Comparison of ENCODE assay signal across 26 cellular contexts in the genomic region with DNA sequence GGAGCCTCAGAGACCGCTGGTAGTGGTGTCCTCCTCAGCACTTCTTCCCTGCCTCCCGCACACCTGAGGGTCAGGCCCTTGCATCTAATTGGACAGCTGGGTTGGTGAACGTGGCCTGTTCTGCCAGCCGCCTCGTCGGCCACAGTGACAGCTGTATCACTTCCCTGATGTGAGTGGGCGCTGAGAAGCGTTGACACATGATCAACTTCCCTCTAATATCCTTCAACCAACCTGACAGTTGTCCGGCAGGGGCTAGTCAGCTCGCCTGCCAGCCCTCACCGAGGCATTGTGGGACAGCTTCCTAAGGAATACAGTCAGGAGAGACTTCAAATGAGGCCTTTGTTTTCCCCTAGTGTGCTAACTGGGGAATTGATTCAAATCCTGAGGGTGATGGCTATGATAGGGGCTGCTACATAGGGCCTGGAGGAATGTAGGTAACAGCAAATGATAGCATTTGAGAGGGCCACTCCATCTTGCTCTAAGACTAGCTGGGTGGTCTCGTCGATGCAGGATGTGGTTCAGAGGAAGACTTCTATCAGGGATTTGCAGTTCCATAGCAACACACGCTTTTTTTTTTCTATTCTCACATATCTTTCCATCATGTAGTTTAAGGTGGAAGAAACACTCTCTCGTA.
A peak's percentile ranks its signal among the peaks of the same experiment; 100 is the strongest.
DNase-seq lines count a peak whose midpoint lies in the region; ATAC-seq and TF ChIP-seq lines count a peak whose summit lies in the region.
"Had no signal": no experiment of that assay in that cellular context is flagged by ENCODE, and none has a peak within 500 bp of the region (broad histone marks: within the 10 kb centered on the region; RNA-seq: fewer than 3 reads in every experiment).

No MANE protein-coding gene starts in this region.

- peak overlapping the region; percentile 99 for H4K91ac ChIP-seq in mesenchymal stem cell (ENCODE audit: low read length)

- DNase-seq in GM23248, result no peak
- peak; percentile 26 for DNase-seq in SK-N-DZ (ENCODE audit: low spot score)
- peak; percentile 16 for DNase-seq in mesenchymal stem cell
- DNase-seq in sigmoid colon, result peak; percentile 56
- DNase-seq in NCI-H748 treated with DMSO at 0.1 percent for 48 hours (lab: John Stamatoyannopoulos, UW), result no peak
- no peak for DNase-seq in glomerular visceral epithelial cell (ENCODE audit: extremely low spot score)
- DNase-seq in GF-D8 (lab: John Stamatoyannopoulos, UW), result no peak
- DNase-seq: activated CD4-positive, alpha-beta T cell treated with anti-CD3 and anti-CD28 coated beads, Interleukin-2, amount 50 U/mL, for 1 hour; CD4-positive, CD25-positive, alpha-beta regulatory T cell; DMS 273 treated with DMSO at 0.1 percent for 48 hours; effector CD4-positive, alpha-beta T cell; erythroblast; foreskin fibroblast; kidney; NCI-H1092; NCI-H2029; NCI-H226; nephron progenitor cell; SHP77 treated with DMSO at 0.1 percent for 48 hours; spleen; stimulated activated CD4-positive, alpha-beta T cell treated with anti-CD3 and anti-CD28 coated beads, Interleukin-4, amount 100 ng/mL, for 1 hour; stimulated activated naive CD4-positive, alpha-beta T cell treated with Interleukin-2 at 50 U/mL for 16 hours had no signal

- H3K4me1 ChIP-seq in GM23248 (ENCODE audit: insufficient read depth) (peaks cover 16% of the 10 kb centered on the region), mesenchymal stem cell (ENCODE audit: control insufficient read depth, insufficient read depth, low read depth, low read length) (peaks cover 11% of the 10 kb centered on the region), sigmoid colon (peaks cover 0 to 18% (median 12%) of the 10 kb centered on the region in 4 donors)

- H3K9me3 ChIP-seq in GM23248 (ENCODE audit: low read depth), result no peaks in the 10 kb centered on the region
- H3K9me3 ChIP-seq in mesenchymal stem cell (ENCODE audit: control insufficient read depth, low read length), result no peaks in the 10 kb centered on the region
- no peaks in the 10 kb centered on the region for H3K9me3 ChIP-seq in sigmoid colon
- H3K9me3 ChIP-seq: spleen, thoracic aorta had no signal

- peaks cover 8% of the 10 kb centered on the region for H3F3A ChIP-seq in GM23248 (ENCODE audit: insufficient read depth)

- TF ChIP-seq EP300 in sigmoid colon (IDR thresholded peaks at IDR 0.05), result no peak

- no peak overlapping the region for H2BK5ac ChIP-seq in mesenchymal stem cell (ENCODE audit: low read depth, low read length, poor library complexity, severe bottlenecking)

- TF ChIP-seq CTCF in sigmoid colon (IDR thresholded peaks at IDR 0.05), result no peak

- no peak overlapping the region for H3K27ac ChIP-seq in GM23248
- no peak overlapping the region for H3K27ac ChIP-seq in mesenchymal stem cell (ENCODE audit: low read length, poor library complexity, severe bottlenecking)
- H3K27ac ChIP-seq in sigmoid colon, result no peak overlapping the region
- H3K27ac ChIP-seq: spleen, thoracic aorta, VCaP had no signal

- peak overlapping the region; percentile 67 to 95 for H3K4ac ChIP-seq in mesenchymal stem cell (ENCODE audit: low read depth in 1 of 2, low read length in 2 of 2)

- peak overlapping the region; percentile 98 to 100 for H2BK12ac ChIP-seq in mesenchymal stem cell (ENCODE audit: low read length in 2 of 2)

- in situ Hi-C loops in GM23248 (cut with MboI), result no loop called here

- peak overlapping the region in 1 of 2 experiments; percentile 46 for H3K23ac ChIP-seq in mesenchymal stem cell (ENCODE audit: low read length in 2 of 2)

- H4K20me1 ChIP-seq in GM23248 (ENCODE audit: insufficient read depth), result no peaks in the 10 kb centered on the region

- peak overlapping the region; percentile 84 for H2BK15ac ChIP-seq in mesenchymal stem cell (ENCODE audit: low read depth, poor library complexity, severe bottlenecking)

- H3K9me2 ChIP-seq in GM23248 (ENCODE audit: insufficient read depth), result no peaks in the 10 kb centered on the region

- intact Hi-C loops in sigmoid colon (cut with DNase I), result no loop called here

- H3K4me3 ChIP-seq in GM23248 (no peak overlapping the region), mesenchymal stem cell (ENCODE audit: insufficient read depth in 1 of 2, low read depth in 1 of 2, low read length in 2 of 2) (no peak overlapping the region), sigmoid colon (no peak overlapping the region)
- H3K4me3 ChIP-seq: spleen, thoracic aorta had no signal

- H2AK5ac ChIP-seq in mesenchymal stem cell (ENCODE audit: low read length, severe bottlenecking), result peak overlapping the region; percentile 84

- H3K27me3 ChIP-seq in GM23248 (replicated peaks; ENCODE audit: insufficient read depth) (no peaks in the 10 kb centered on the region), mesenchymal stem cell (ENCODE audit: control insufficient read depth in 1 of 2, insufficient read depth in 1 of 2, low read length in 2 of 2) (no peaks in the 10 kb centered on the region), sigmoid colon (no peaks in the 10 kb centered on the region)
- H3K27me3 ChIP-seq: spleen had no signal

- H3K4me2 ChIP-seq in GM23248 (ENCODE audit: unreplicated experiment) (no peak overlapping the region), mesenchymal stem cell (ENCODE audit: low read length, poor library complexity, severe bottlenecking) (no peak overlapping the region)

- no peaks in the 10 kb centered on the region for H3K36me3 ChIP-seq in GM23248 (ENCODE audit: low read depth)
- peaks cover 0 to 20% of the 10 kb centered on the region in 2 experiments for H3K36me3 ChIP-seq in mesenchymal stem cell (ENCODE audit: control insufficient read depth in 1 of 2, insufficient read depth in 2 of 2, low read depth in 1 of 2, low read length in 2 of 2)
- no peaks in the 10 kb centered on the region for H3K36me3 ChIP-seq in sigmoid colon
- H3K36me3 ChIP-seq: spleen, thoracic aorta had no signal

- H4K8ac ChIP-seq in mesenchymal stem cell (ENCODE audit: low read length), result peak overlapping the region; percentile 91

- TF ChIP-seq POLR2A in sigmoid colon (IDR thresholded peaks at IDR 0.05), result no peak

- H2AFZ ChIP-seq in GM23248 (peak overlapping the region; percentile 48; the same call in 1 of the 2 replicates), mesenchymal stem cell (ENCODE audit: low read depth, low read length) (peak overlapping the region; percentile 3)

- H3K79me2 ChIP-seq in GM23248 (ENCODE audit: insufficient read depth), result no peaks in the 10 kb centered on the region

- no peaks in the 10 kb centered on the region for H3K79me1 ChIP-seq in mesenchymal stem cell (replicated peaks; ENCODE audit: low read length, poor library complexity, severe bottlenecking)

- H3K14ac ChIP-seq in mesenchymal stem cell (ENCODE audit: low read length in 2 of 2), result peak overlapping the region in 1 of 2 experiments; percentile 38

- H2BK120ac ChIP-seq in mesenchymal stem cell (ENCODE audit: low read depth, low read length), result peak overlapping the region; percentile 75

- ATAC-seq in GM21390 (IDR thresholded peaks at IDR 0.05; ENCODE audit: unreplicated experiment), result no peak
- ATAC-seq: activated T-helper 17 cell treated with anti-CD3 and anti-CD28 coated beads, Interleukin-2, amount 50 U/mL, for 72 hours had no signal

- 93 to 96% methylated on average over 15 of the region's 15 CpGs for WGBS in GM23248 (ENCODE audit: low coverage in 1 of 2, low lambda C conversion rate in 2 of 2, missing lambda C conversion rate in 2 of 2), 2 experiments
- 76% methylated on average over 13 of the region's 15 CpGs for WGBS in mesenchymal stem cell
- WGBS in sigmoid colon, 2 donors, result 75 to 86% methylated on average over 15 of the region's 15 CpGs

- H3K9ac ChIP-seq in GM23248, result no peak overlapping the region
- no peak overlapping the region for H3K9ac ChIP-seq in mesenchymal stem cell (ENCODE audit: low read length)

- H3K18ac ChIP-seq in mesenchymal stem cell (ENCODE audit: low read depth in 1 of 2, low read length in 2 of 2), result peak overlapping the region; percentile 40 to 92

Comparison
In these comparisons a context has a peak if more than half of its experiments do, and no peak if none do; other contexts are left out.
1. DNase-seq: peak in SK-N-DZ (single experiment), mesenchymal stem cell (single experiment) and sigmoid colon (single experiment); none in GM23248 (single experiment), NCI-H748 treated with DMSO at 0.1 percent for 48 hours (single experiment), glomerular visceral epithelial cell (single experiment) and GF-D8 (single experiment).